Comparison of ENCODE assay signal across 8 cellular contexts in the genomic region with DNA sequence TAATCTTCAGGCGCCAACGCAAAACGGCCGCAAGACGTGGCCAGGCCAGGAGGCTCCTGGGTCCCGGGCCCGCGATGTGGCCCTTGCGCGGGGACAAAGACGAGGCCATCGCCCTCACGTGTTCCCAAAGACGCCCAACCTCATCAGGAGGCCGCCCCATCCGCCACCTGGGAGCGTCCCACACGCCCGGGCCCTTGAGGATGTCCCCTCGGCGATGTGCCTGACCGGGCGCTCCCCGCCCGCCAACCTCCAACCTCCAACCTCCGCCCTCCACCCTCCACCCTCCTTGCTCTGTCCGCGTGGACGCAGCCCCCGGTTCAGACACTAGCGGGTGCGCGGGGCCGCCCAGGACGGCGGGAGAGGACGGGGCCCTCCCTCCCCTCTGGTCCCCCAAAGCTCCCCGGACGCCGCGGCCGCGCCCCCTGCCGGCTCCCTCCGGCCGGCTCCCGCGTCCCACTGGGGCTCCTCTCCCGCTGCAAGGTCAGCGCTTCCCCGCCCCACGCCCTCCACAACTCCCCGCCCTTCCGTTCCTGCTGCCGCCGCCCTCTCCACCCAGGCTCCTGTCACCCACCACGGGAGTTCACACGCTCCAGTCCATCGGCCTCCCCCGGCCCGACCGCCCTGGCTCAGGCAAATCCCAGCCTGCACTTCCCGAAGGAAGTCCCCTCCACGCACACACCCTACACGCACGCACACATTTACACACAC.
DNase-seq lines count a peak whose midpoint lies in the region; ATAC-seq and TF ChIP-seq lines count a peak whose summit lies in the region.

No MANE protein-coding gene starts in this region.

- 4 to 23% methylated on average over 10 to 66 of the region's 66 CpGs for WGBS in endodermal cell (ENCODE audit: insufficient coverage in 1 of 2, insufficient read length in 1 of 2), 2 experiments
- WGBS in urinary bladder: 1% methylated on average over 66 of the region's 66 CpGs

- H3K9me3 ChIP-seq in endodermal cell (ENCODE audit: control insufficient read depth, low read length): no peaks in the 10 kb centered on the region

- H3K36me3 Mint-ChIP-seq in endodermal cell (ENCODE audit: low read depth) (no peaks in the 10 kb centered on the region), nephron (ENCODE audit: low read depth) (no peaks in the 10 kb centered on the region)

- peaks cover 14% of the 10 kb centered on the region for H3K4me1 ChIP-seq in endodermal cell (ENCODE audit: control insufficient read depth, insufficient read depth, low read length)
- H3K4me1 ChIP-seq in urinary bladder (ENCODE audit: insufficient read depth): peaks cover 2% of the 10 kb centered on the region

- H3K9ac ChIP-seq in endodermal cell (ENCODE audit: extremely low read depth, low read length, poor library complexity, severe bottlenecking): no peak overlapping the region

- no peak overlapping the region for H3K4me3 Mint-ChIP-seq in endodermal cell
- H3K4me3 Mint-ChIP-seq in nephron: peak overlapping the region in 1 of 3 experiments; percentile 75

- peaks cover 31% of the 10 kb centered on the region for H3K27me3 ChIP-seq in endodermal cell (ENCODE audit: control insufficient read depth, insufficient read depth, low read length, poor library complexity, severe bottlenecking)

- H3K9me3 Mint-ChIP-seq in endodermal cell (no peaks in the 10 kb centered on the region), nephron (no peaks in the 10 kb centered on the region)

- H3K27me3 Mint-ChIP-seq in endodermal cell (ENCODE audit: insufficient read depth) (peaks cover 47% of the 10 kb centered on the region), nephron (ENCODE audit: low read depth) (peaks cover 30% of the 10 kb centered on the region)

- ATAC-seq in GM18870 (IDR thresholded peaks at IDR 0.05; ENCODE audit: unreplicated experiment): no peak

- H3K27ac Mint-ChIP-seq in endodermal cell (no peak overlapping the region), nephron (no peak overlapping the region)

- no peak overlapping the region for H3K27ac ChIP-seq in VCaP
- no peak overlapping the region for H3K27ac ChIP-seq in endodermal cell (ENCODE audit: low read depth, low read length)
- no peak overlapping the region for H3K27ac ChIP-seq in urinary bladder (ENCODE audit: low read depth)

- H3K4me1 Mint-ChIP-seq in endodermal cell: peaks cover 13% of the 10 kb centered on the region
- peaks cover 5% of the 10 kb centered on the region for H3K4me1 Mint-ChIP-seq in nephron

- peak overlapping the region; percentile 57 for H3K4me3 ChIP-seq in endodermal cell (ENCODE audit: low read length)
- peak overlapping the region; percentile 21 for H3K4me3 ChIP-seq in urinary bladder (ENCODE audit: low read depth, low read length)

- H3K36me3 ChIP-seq in endodermal cell (ENCODE audit: control insufficient read depth, insufficient read depth, low read length): no peaks in the 10 kb centered on the region
- no peaks in the 10 kb centered on the region for H3K36me3 ChIP-seq in urinary bladder (ENCODE audit: insufficient read depth)

- peak; percentile 80 for DNase-seq in DMS53 (lab: John Stamatoyannopoulos, UW)
- no peak for DNase-seq in DMS53 treated with DMSO at 0.1 percent for 48 hours (lab: John Stamatoyannopoulos, UW; ENCODE audit: unreplicated experiment)
- peak; percentile 90 for DNase-seq in endodermal cell
- no peak for DNase-seq in AG08396 (ENCODE audit: low spot score)

- TF ChIP-seq CTCF in VCaP (conservative IDR thresholded peaks at IDR 0.05): peak; percentile 62
- peak; percentile 77 for TF ChIP-seq CTCF in endodermal cell (conservative IDR thresholded peaks at IDR 0.05)
- TF ChIP-seq CTCF in nephron (IDR thresholded peaks at IDR 0.05; ENCODE audit: unreplicated experiment in 3 of 3): peak; percentile 51 to 60 (median 54)

Comparison
In these comparisons a context has a peak if more than half of its experiments do, and no peak if none do; other contexts are left out.
1. DNase-seq: peak in DMS53 (single experiment) and endodermal cell (single experiment); none in DMS53 treated with DMSO at 0.1 percent for 48 hours (single experiment) and AG08396 (single experiment).
2. Peak in every context shown above with its lines, with median percentiles within 50 percentile points of each other: CTCF ChIP-seq.